In genomic region chr12:59320112-59320511, GRCh38 we compare ENCODE assay signal across 3 cellular contexts.
TF ChIP-seq lines count a peak whose summit lies in the region.

No MANE protein-coding gene starts in this region.

TF ChIP-seq in GM23338, 12 proteins besides CTCF, POLR2A, EP300 and RAD21 (continued from another document):
- TF ChIP-seq EZH2phosphoT487 (IDR thresholded peaks at IDR 0.05; ENCODE audit: unreplicated experiment) = no peak
- no peak for TF ChIP-seq CREB1 (CRISPR knock-in tag; IDR thresholded peaks at IDR 0.05; ENCODE audit: low read depth)
- no peak for TF ChIP-seq EZH2 (IDR thresholded peaks at IDR 0.05; ENCODE audit: low read depth, unreplicated experiment)
TF ChIP-seq in GM23338: peak in this region for 0.

TF ChIP-seq in WTC11, 78 proteins besides CTCF, POLR2A, EP300 and RAD21:
- no peak for TF ChIP-seq NR3C1 (CRISPR knock-in tag; conservative IDR thresholded peaks at IDR 0.05; ENCODE audit: low read depth)
- TF ChIP-seq ZNF416 (CRISPR knock-in tag; IDR thresholded peaks at IDR 0.05) = peak; percentile 29; the same call in 1 of the 2 replicates
- no peak for TF ChIP-seq JUN (CRISPR knock-in tag; IDR thresholded peaks at IDR 0.05)
- TF ChIP-seq, protein P1, sequence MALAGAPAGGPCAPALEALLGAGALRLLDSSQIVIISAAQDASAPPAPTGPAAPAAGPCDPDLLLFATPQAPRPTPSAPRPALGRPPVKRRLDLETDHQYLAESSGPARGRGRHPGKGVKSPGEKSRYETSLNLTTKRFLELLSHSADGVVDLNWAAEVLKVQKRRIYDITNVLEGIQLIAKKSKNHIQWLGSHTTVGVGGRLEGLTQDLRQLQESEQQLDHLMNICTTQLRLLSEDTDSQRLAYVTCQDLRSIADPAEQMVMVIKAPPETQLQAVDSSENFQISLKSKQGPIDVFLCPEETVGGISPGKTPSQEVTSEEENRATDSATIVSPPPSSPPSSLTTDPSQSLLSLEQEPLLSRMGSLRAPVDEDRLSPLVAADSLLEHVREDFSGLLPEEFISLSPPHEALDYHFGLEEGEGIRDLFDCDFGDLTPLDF (CRISPR knock-in tag; IDR thresholded peaks at IDR 0.05) = no peak
- TF ChIP-seq ZNF423 (CRISPR knock-in tag; IDR thresholded peaks at IDR 0.05) = no peak
- TF ChIP-seq TP53 (CRISPR knock-in tag; IDR thresholded peaks at IDR 0.05) = no peak
- no peak for TF ChIP-seq ATF6 (CRISPR knock-in tag; IDR thresholded peaks at IDR 0.05)
- TF ChIP-seq AR (CRISPR knock-in tag; IDR thresholded peaks at IDR 0.05) = peak; percentile 55; the same call in 1 of the 2 replicates
- TF ChIP-seq, protein P2, sequence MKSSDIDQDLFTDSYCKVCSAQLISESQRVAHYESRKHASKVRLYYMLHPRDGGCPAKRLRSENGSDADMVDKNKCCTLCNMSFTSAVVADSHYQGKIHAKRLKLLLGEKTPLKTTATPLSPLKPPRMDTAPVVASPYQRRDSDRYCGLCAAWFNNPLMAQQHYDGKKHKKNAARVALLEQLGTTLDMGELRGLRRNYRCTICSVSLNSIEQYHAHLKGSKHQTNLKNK (CRISPR knock-in tag; IDR thresholded peaks at IDR 0.05) = peak; percentile 77; the same call in 1 of the 2 replicates
- no peak for TF ChIP-seq TEAD4 (CRISPR knock-in tag; IDR thresholded peaks at IDR 0.05)
- TF ChIP-seq ZNF671 (CRISPR knock-in tag; IDR thresholded peaks at IDR 0.05) = 0 out of 2 replicates have a peak, but pooled peaks have one; percentile 19

TF ChIP-seq in H1, 55 proteins besides CTCF, POLR2A, EP300 and RAD21 (continued from another document):
- TF ChIP-seq SIN3A (conservative IDR thresholded peaks at IDR 0.05 in 1 of 2, IDR thresholded peaks at IDR 0.05 in 1 of 2; ENCODE audit: low read depth in 1 of 2, low read length in 2 of 2) (no peak), CHD7 (IDR thresholded peaks at IDR 0.05; ENCODE audit: insufficient replicate concordance, low read length) (no peak), ASH2L (IDR thresholded peaks at IDR 0.05; ENCODE audit: low read length) (no peak), POLR2AphosphoS5 (IDR thresholded peaks at IDR 0.05; ENCODE audit: low read depth, low read length) (peak; percentile 37; the same call in 1 of the 2 replicates), TCF12 (IDR thresholded peaks at IDR 0.05; ENCODE audit: low read depth, low read length) (no peak), KDM4A (IDR thresholded peaks at IDR 0.05; ENCODE audit: low read depth, low read length, severe bottlenecking) (no peak)
- TF ChIP-seq, protein P3, sequence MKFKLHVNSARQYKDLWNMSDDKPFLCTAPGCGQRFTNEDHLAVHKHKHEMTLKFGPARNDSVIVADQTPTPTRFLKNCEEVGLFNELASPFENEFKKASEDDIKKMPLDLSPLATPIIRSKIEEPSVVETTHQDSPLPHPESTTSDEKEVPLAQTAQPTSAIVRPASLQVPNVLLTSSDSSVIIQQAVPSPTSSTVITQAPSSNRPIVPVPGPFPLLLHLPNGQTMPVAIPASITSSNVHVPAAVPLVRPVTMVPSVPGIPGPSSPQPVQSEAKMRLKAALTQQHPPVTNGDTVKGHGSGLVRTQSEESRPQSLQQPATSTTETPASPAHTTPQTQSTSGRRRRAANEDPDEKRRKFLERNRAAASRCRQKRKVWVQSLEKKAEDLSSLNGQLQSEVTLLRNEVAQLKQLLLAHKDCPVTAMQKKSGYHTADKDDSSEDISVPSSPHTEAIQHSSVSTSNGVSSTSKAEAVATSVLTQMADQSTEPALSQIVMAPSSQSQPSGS (IDR thresholded peaks at IDR 0.05; ENCODE audit: low read length) = no peak
